ENCODE assay signal across 14 cellular contexts in the genomic region with DNA sequence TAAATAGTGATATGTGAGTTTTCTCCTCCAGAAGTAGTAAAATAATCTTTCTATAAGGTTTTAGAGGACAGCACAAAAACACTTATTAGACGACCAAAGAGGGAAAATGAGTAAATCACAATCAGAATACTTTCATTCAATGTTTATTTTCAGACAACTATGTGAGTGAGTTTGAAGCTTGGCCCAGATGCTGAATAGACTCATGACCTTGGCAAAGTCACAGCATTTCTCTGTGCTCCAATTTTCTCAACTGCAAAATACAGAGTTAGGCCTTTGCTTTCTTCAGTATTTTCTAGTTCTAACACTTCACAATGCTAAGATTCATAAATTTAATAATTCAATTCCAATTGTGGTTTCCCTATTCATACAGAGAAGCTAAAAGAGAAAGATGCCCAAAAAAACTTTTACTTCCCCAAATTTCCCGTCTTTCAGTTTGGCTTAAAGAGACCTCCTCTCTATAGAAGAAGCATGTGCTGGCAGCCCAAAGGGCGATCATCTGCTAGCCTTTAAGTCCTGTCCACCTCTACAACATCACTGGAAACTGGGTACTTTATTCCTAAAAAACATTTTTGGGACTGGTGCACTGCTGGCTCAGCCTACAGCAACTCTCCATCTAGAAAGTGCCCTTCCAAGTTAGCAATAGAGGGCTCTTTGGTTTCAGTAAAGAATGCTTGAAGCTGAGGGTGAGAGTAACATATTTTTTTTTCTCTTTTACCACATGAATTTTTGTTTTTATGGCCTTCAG.
DNase-seq lines count a peak whose midpoint lies in the region; ATAC-seq lines count a peak whose summit lies in the region.
"Had no signal": no experiment of that assay in that cellular context is flagged by ENCODE, and none has a peak within 500 bp of the region (broad histone marks: within the 10 kb centered on the region; RNA-seq: fewer than 3 reads in every experiment).

No MANE protein-coding gene starts in this region.

- intact Hi-C loops in Right ventricle myocardium superior (cut with DNase I) = no loop called here
- intact Hi-C loops in left colon (cut with DNase I, micrococcal nuclease) = no loop called here

- DNase-seq in GM03348 (ENCODE audit: low spot score) = peak; percentile 46
- DNase-seq in adipocyte (ENCODE audit: low read depth) = peak; percentile 68
- DNase-seq in Right ventricle myocardium superior = peak; percentile 34
- DNase-seq in SW 1271 (lab: John Stamatoyannopoulos, UW) = no peak
- DNase-seq in left colon = no peak
- no peak for DNase-seq in DMS79 (lab: John Stamatoyannopoulos, UW)
- DNase-seq in NCI-H2227 treated with DMSO at 0.1 percent for 48 hours (lab: John Stamatoyannopoulos, UW) = no peak
- DNase-seq: activated naive CD4-positive, alpha-beta T cell treated with anti-CD3 and anti-CD28 coated beads, Interleukin-2, amount 10 ng/mL, durations not matched to agents 7 days and 5 days; DND-41; mesendoderm; NCI-H1105 treated with DMSO at 0.1 percent for 48 hours; PC-3 had no signal

- H3K27me3 ChIP-seq in adipocyte (replicated peaks; ENCODE audit: control insufficient read depth, insufficient read depth, low read length) (no peaks in the 10 kb centered on the region), skeletal muscle satellite cell (ENCODE audit: control insufficient read depth, insufficient read depth, low read length) (no peaks in the 10 kb centered on the region)
- H3K27me3 ChIP-seq: tibial nerve had no signal

- H3K9me3 ChIP-seq in adipocyte (ENCODE audit: control insufficient read depth, low read length) = no peaks in the 10 kb centered on the region
- no peaks in the 10 kb centered on the region for H3K9me3 ChIP-seq in skeletal muscle satellite cell (replicated peaks; ENCODE audit: low read length)
- H3K9me3 ChIP-seq: tibial nerve had no signal

- peak overlapping the region; percentile 79 for H3K9ac ChIP-seq in adipocyte (ENCODE audit: low read length)
- peak overlapping the region; percentile 27 for H3K9ac ChIP-seq in skeletal muscle satellite cell (ENCODE audit: low read depth, low read length)

- H3K36me3 ChIP-seq in adipocyte (ENCODE audit: control insufficient read depth, insufficient read depth, low read length, severe bottlenecking) (no peaks in the 10 kb centered on the region), skeletal muscle satellite cell (ENCODE audit: insufficient read depth, low read length) (no peaks in the 10 kb centered on the region)
- H3K36me3 ChIP-seq: tibial nerve had no signal

- H3K4me3 ChIP-seq in adipocyte (ENCODE audit: low read length) = peak overlapping the region; percentile 29
- H3K4me3 ChIP-seq in skeletal muscle satellite cell (ENCODE audit: low read length) = no peak overlapping the region
- H3K4me3 ChIP-seq: tibial nerve had no signal

- ATAC-seq in Right ventricle myocardium superior (ENCODE audit: poor library complexity) (peak; percentile 88), left colon (no peak)
- ATAC-seq: PC-3 had no signal

- no peak overlapping the region for H3K4me2 ChIP-seq in skeletal muscle satellite cell (ENCODE audit: low read length)

- H3K4me1 ChIP-seq in adipocyte (ENCODE audit: control insufficient read depth, insufficient read depth, low read length) (peaks cover 33% of the 10 kb centered on the region), skeletal muscle satellite cell (ENCODE audit: control insufficient read depth, insufficient read depth, low read length) (peaks cover 21% of the 10 kb centered on the region)

Comparison
In these comparisons a context has a peak if more than half of its experiments do, and no peak if none do; other contexts are left out.
1. DNase-seq: peak in GM03348 (single experiment), adipocyte (single experiment) and Right ventricle myocardium superior (single experiment); none in SW 1271 (0 of 2), left colon (0 of 2), DMS79 (single experiment) and NCI-H2227 treated with DMSO at 0.1 percent for 48 hours (single experiment).